In the genomic region with DNA sequence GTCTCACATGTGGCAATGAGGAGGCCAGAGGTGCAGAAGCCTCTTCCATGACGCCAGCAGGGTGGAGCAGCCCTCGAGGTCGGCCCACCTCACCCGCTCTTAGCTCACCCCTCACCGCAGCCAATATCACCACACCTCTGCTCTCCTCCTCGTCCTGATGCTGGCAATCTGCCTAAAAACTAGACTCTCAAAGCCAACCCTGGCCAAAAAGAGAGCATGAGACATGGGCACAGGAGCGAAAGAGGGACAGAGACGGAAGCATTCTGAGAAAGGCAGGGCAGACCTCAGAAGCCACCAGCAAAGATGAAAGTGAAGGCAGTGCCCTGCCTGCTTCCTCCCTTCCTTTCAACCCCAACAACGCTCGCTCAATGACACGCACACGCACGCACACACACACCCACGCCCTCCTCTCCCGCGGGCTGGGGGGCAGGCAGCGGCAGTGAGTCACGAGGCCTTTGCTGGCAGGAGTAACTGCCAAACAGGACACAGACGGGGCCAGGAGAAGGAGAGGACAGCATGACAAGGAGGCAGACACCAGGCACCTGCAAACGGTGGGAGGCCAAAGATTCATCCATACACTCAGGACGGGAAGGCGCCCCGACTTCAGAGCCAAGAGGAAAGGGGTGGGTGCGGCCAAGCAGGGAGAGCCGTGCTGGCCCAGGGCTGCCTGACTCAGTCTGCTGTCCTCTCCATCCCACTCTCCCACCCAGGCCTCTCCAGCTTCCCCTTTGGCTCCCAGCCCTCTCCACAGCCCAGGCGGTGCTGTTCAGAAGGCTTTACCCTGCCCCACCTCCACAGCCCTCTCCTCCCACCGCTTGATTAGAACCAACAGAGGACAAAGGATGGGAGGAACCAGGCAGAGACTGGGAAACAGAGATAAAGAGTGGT, we compare ENCODE assay signal across 8 cellular contexts. TPM values are rescaled to one million over a fixed set of nuclear protein-coding genes. Genes with fewer than 3 reads are reported as not detected.
A peak's percentile ranks its signal among the peaks of the same experiment; 100 is the strongest.
DNase-seq lines count a peak whose midpoint lies in the region; ATAC-seq and TF ChIP-seq lines count a peak whose summit lies in the region.

No MANE protein-coding gene starts in this region.

- peak; percentile 63 for ATAC-seq in Right ventricle myocardium inferior

- no peak overlapping the region for H3K4me3 ChIP-seq in osteoblast (ENCODE audit: insufficient read depth, low read length)

- H3K27me3 ChIP-seq in osteoblast (ENCODE audit: insufficient read depth, low read length), result no peaks in the 10 kb centered on the region

- peak; percentile 70 for DNase-seq in NCI-H2029 (lab: John Stamatoyannopoulos, UW)
- DNase-seq in activated T-cell treated with anti-CD3 and anti-CD28 coated beads for 48 hours (ENCODE audit: low read depth), result peak; percentile 78
- peak; percentile 73 for DNase-seq in Right ventricle myocardium inferior (ENCODE audit: missing footprints)
- DNase-seq in stimulated activated CD8-positive, alpha-beta memory T cell treated with anti-CD3 and anti-CD28 coated beads, Interleukin-12 subunit alpha, Interleukin-12 subunit beta, amount 100 ng/mL, for 4 hours (ENCODE audit: low read depth), result peak; percentile 72
- no peak for DNase-seq in osteoblast (ENCODE audit: insufficient read length, low spot score, missing footprints)
- DNase-seq in cerebellar nuclear complex (lab: John Stamatoyannopoulos, UW), result no peak
- DNase-seq in iPS-NIHi11 (ENCODE audit: low spot score), result no peak
- no peak for DNase-seq in NCI-H748 treated with DMSO at 0.1 percent for 48 hours (lab: John Stamatoyannopoulos, UW)

- H3K27ac ChIP-seq in osteoblast (ENCODE audit: low read depth, low read length), result no peak overlapping the region

- H3K4me2 ChIP-seq in osteoblast (ENCODE audit: insufficient read depth, low read length), result no peak overlapping the region

- H2AFZ ChIP-seq in osteoblast (ENCODE audit: low read length), result no peak overlapping the region

- no peaks in the 10 kb centered on the region for H3K4me1 ChIP-seq in osteoblast (ENCODE audit: insufficient read depth, low read length)

- H3K36me3 ChIP-seq in osteoblast (ENCODE audit: insufficient read depth, low read length), result no peaks in the 10 kb centered on the region

- intact Hi-C loops in Right ventricle myocardium inferior (cut with DNase I), result no loop called here

- H4K20me1 ChIP-seq in osteoblast (ENCODE audit: insufficient read depth, low read length), result no peaks in the 10 kb centered on the region

- TF ChIP-seq CTCF in osteoblast (IDR thresholded peaks at IDR 0.05; ENCODE audit: extremely low read depth, low read depth, low read length), result no peak

- H3K79me2 ChIP-seq in osteoblast (ENCODE audit: insufficient read depth, low read length), result no peaks in the 10 kb centered on the region

- H3K9me3 ChIP-seq in osteoblast (ENCODE audit: low read depth, low read length), result no peaks in the 10 kb centered on the region

RNA-seq across cellular contexts. Expression of gene IGSF9B, which starts 11.4 kb away (rescaled TPM):
- total RNA-seq in Right ventricle myocardium inferior (41.7 TPM), osteoblast (under 0.01 and 0.36 TPM in 2 replicates)

Comparison
In these comparisons a context has a peak if more than half of its experiments do, and no peak if none do; other contexts are left out.
1. DNase-seq: peak in NCI-H2029 (single experiment), activated T-cell treated with anti-CD3 and anti-CD28 coated beads for 48 hours (single experiment), Right ventricle myocardium inferior (single experiment) and stimulated activated CD8-positive, alpha-beta memory T cell treated with anti-CD3 and anti-CD28 coated beads, Interleukin-12 subunit alpha, Interleukin-12 subunit beta, amount 100 ng/mL, for 4 hours (single experiment); none in osteoblast (single experiment), cerebellar nuclear complex (0 of 2), iPS-NIHi11 (single experiment) and NCI-H748 treated with DMSO at 0.1 percent for 48 hours (single experiment).
2. RNA of gene IGSF9B, which starts 11.4 kb away (total RNA-seq): 41.7 TPM in Right ventricle myocardium inferior (single experiment); under 0.01 to 0.36 TPM in osteoblast; every median in the first group is over 10 times any median in the second.